Comparison of ENCODE assay signal across 9 cellular contexts in the genomic region with DNA sequence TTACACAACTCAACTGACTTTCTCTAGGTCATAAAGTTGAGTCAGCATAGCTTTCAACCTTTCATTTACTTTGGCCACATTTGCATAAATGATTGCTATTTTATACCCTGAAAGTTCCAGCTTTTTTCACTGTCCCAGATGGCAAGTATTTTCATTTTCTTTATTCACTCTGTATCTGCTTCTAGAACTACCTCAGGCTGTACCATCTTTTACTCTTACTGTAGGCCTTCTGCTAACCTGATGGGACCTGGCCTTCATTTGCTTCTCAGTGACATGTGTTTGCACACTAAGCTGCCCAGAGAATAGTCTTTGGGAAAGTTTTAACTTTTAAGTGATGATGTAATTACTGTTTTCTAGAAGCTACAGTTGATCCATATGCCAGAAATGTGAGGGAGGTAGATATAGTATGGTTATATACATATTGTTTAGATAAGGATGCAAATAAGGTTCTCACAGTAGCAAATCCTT.
A peak's percentile ranks its signal among the peaks of the same experiment; 100 is the strongest.
DNase-seq lines count a peak whose midpoint lies in the region; ATAC-seq and TF ChIP-seq lines count a peak whose summit lies in the region.
"Had no signal": no experiment of that assay in that cellular context is flagged by ENCODE, and none has a peak within 500 bp of the region (broad histone marks: within the 10 kb centered on the region; RNA-seq: fewer than 3 reads in every experiment).

No MANE protein-coding gene starts in this region.

- no peaks in the 10 kb centered on the region for H4K20me1 ChIP-seq in MM.1S (ENCODE audit: insufficient read depth, low read length)

- TF ChIP-seq CTCF in MM.1S (IDR thresholded peaks at IDR 0.05; ENCODE audit: low read length) = no peak
- no peak for TF ChIP-seq CTCF in stomach (IDR thresholded peaks at IDR 0.05)

- peaks cover 75% of the 10 kb centered on the region for H3K36me3 Mint-ChIP-seq in effector memory CD8-positive, alpha-beta T cell (ENCODE audit: insufficient read depth)

- H3K9me3 ChIP-seq in MM.1S (replicated peaks; ENCODE audit: insufficient read depth, low read length) (no peaks in the 10 kb centered on the region), stomach (no peaks in the 10 kb centered on the region)

- H3K27ac ChIP-seq in MM.1S (ENCODE audit: low read length) (peak overlapping the region; percentile 93), stomach (peak overlapping the region in 4 of 5 donors; percentile 61 to 89 (median 77))
- H3K27ac ChIP-seq: epithelial cell of prostate had no signal

- intact Hi-C loops in stomach (cut with DNase I; ENCODE audit: low total_unique reads) = no loop called here

- H3K4me3 ChIP-seq in MM.1S (ENCODE audit: low read length) (peak overlapping the region; percentile 23; the same call in 1 of the 2 replicates), stomach (no peak overlapping the region)

- H3K36me3 ChIP-seq in MM.1S (replicated peaks; ENCODE audit: insufficient read depth, low read length) = no peaks in the 10 kb centered on the region
- no peaks in the 10 kb centered on the region for H3K36me3 ChIP-seq in stomach

- no peak for DNase-seq in activated CD4-positive, CD25-positive, alpha-beta regulatory T cell treated with anti-CD3 and anti-CD28 coated beads, Interleukin-2, amount 50 U/mL, for 72 hours
- peak; percentile 74 for DNase-seq in MM.1S
- peak in 1 of 3 experiments; percentile 29 for DNase-seq in effector memory CD8-positive, alpha-beta T cell
- no peak for DNase-seq in stomach
- DNase-seq in NCI-H510A (lab: John Stamatoyannopoulos, UW) = no peak
- DNase-seq in inferior parietal cortex (ENCODE audit: extremely low spot score) = no peak
- DNase-seq in activated CD4-positive, alpha-beta T cell treated with anti-CD3 and anti-CD28 coated beads, Interleukin-2, amount 50 U/mL, for 4 hours = no peak

- peaks cover 76% of the 10 kb centered on the region for H3F3A ChIP-seq in MM.1S (ENCODE audit: insufficient read depth, low read length)

- H3K4me3 Mint-ChIP-seq in effector memory CD8-positive, alpha-beta T cell = peak overlapping the region; percentile 44 to 60

- no peaks in the 10 kb centered on the region for H3K9me2 ChIP-seq in MM.1S (replicated peaks; ENCODE audit: insufficient read depth, low read length)

- peak; percentile 8 for ATAC-seq in activated CD4-positive, CD25-positive, alpha-beta regulatory T cell treated with anti-CD3 and anti-CD28 coated beads, Interleukin-2, amount 50 U/mL, for 24 hours
- peak; percentile 29 for ATAC-seq in effector memory CD8-positive, alpha-beta T cell (replicated peaks)

- H3K9ac ChIP-seq in MM.1S (ENCODE audit: low read length) = peak overlapping the region; percentile 60

- peaks cover 58% of the 10 kb centered on the region for H3K79me2 ChIP-seq in MM.1S (ENCODE audit: low read length)

- TF ChIP-seq EP300 in stomach (IDR thresholded peaks at IDR 0.05) = no peak

- peak overlapping the region; percentile 92 to 97 for H3K27ac Mint-ChIP-seq in effector memory CD8-positive, alpha-beta T cell

- H3K27me3 Mint-ChIP-seq in effector memory CD8-positive, alpha-beta T cell = no peaks in the 10 kb centered on the region

- no peaks in the 10 kb centered on the region for H3K9me3 Mint-ChIP-seq in effector memory CD8-positive, alpha-beta T cell

- peaks cover 80% of the 10 kb centered on the region for H3K4me1 ChIP-seq in MM.1S (ENCODE audit: low read length)
- peaks cover 36 to 79% (median 63%) of the 10 kb centered on the region in 4 donors for H3K4me1 ChIP-seq in stomach

- no peak for TF ChIP-seq POLR2A in stomach (IDR thresholded peaks at IDR 0.05)

- H3K4me2 ChIP-seq in MM.1S (ENCODE audit: low read depth, low read length) = peak overlapping the region; percentile 71

- peaks cover 47 to 69% of the 10 kb centered on the region in 2 donors for H3K4me1 Mint-ChIP-seq in effector memory CD8-positive, alpha-beta T cell (ENCODE audit: low read depth in 2 of 2)

- H2AFZ ChIP-seq in MM.1S (ENCODE audit: low read length) = no peak overlapping the region

- H3K27me3 ChIP-seq in MM.1S (replicated peaks; ENCODE audit: insufficient read depth, low read length) (no peaks in the 10 kb centered on the region), stomach (no peaks in the 10 kb centered on the region)
